ENCODE assay signal across 8 cellular contexts in the genomic region with DNA sequence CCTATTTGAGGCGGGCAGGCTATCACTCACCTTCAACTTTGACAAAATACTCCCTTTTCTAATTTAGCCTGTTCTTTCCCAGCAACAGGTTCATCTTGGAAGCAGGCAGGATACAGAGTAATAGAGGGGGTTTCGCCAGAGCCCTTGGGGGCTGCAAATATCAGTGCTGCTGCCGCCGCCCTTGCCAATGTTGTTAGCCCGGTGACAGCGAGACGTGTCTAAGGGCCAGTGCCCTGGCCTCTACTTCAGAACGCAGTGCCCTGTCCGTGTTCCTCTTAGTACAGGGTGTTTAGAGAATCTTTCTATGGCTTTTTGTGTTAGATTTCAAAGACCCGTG. TPM values are rescaled to one million over a fixed set of nuclear protein-coding genes. Genes with fewer than 3 reads are reported as not detected.
DNase-seq lines count a peak whose midpoint lies in the region; ATAC-seq lines count a peak whose summit lies in the region.

No MANE protein-coding gene starts in this region.

- H3K4me3 Mint-ChIP-seq in T-helper 17 cell (peak overlapping the region; percentile 99), naive B cell (peak overlapping the region; percentile 89 to 100 (median 97))

- peak overlapping the region; percentile 97 for H3K9ac ChIP-seq in endocrine pancreas (ENCODE audit: control insufficient read depth, insufficient read depth, low read length)

- peak overlapping the region; percentile 93 for H3K4me3 ChIP-seq in endocrine pancreas (ENCODE audit: control insufficient read depth, insufficient read depth, low read length)

- H3K27ac Mint-ChIP-seq in T-helper 17 cell: peak overlapping the region; percentile 97
- peak overlapping the region; percentile 94 to 99 (median 97) for H3K27ac Mint-ChIP-seq in naive B cell

- H3K9me3 ChIP-seq in T-helper 17 cell (ENCODE audit: control insufficient read depth, low read length, poor library complexity, severe bottlenecking): no peaks in the 10 kb centered on the region
- no peaks in the 10 kb centered on the region for H3K9me3 ChIP-seq in endocrine pancreas (ENCODE audit: control insufficient read depth, low read length)

- ATAC-seq in T-helper 17 cell (no peak), naive B cell (ENCODE audit: low read depth in 2 of 2) (no peak), GM21390 (IDR thresholded peaks at IDR 0.05; ENCODE audit: unreplicated experiment) (no peak), HG03342 (IDR thresholded peaks at IDR 0.05; ENCODE audit: unreplicated experiment) (no peak)

- H3K27me3 ChIP-seq in endocrine pancreas (ENCODE audit: control insufficient read depth, insufficient read depth, low read length): no peaks in the 10 kb centered on the region

- H3K36me3 Mint-ChIP-seq in T-helper 17 cell (ENCODE audit: low read depth) (peaks cover 3% of the 10 kb centered on the region), naive B cell (peaks cover 0 to 3% of the 10 kb centered on the region in 2 donors)

- H3K27me3 Mint-ChIP-seq in T-helper 17 cell (no peaks in the 10 kb centered on the region), naive B cell (no peaks in the 10 kb centered on the region)

- peaks cover 37% of the 10 kb centered on the region for H3K4me1 Mint-ChIP-seq in T-helper 17 cell
- H3K4me1 Mint-ChIP-seq in naive B cell: peaks cover 32 to 58% (median 53%) of the 10 kb centered on the region in 3 donors

- no peaks in the 10 kb centered on the region for H3K9me3 Mint-ChIP-seq in naive B cell

- H3K4me1 ChIP-seq in endocrine pancreas (ENCODE audit: control insufficient read depth, insufficient read depth, low read length): peaks cover 17% of the 10 kb centered on the region

- DNase-seq in DMS53 (lab: John Stamatoyannopoulos, UW) (peak; percentile 51), DMS53 treated with DMSO at 0.1 percent for 48 hours (lab: John Stamatoyannopoulos, UW; ENCODE audit: unreplicated experiment) (no peak), T-helper 17 cell (no peak), naive B cell (no peak), NCI-H2196 treated with DMSO at 0.1 percent for 48 hours (lab: John Stamatoyannopoulos, UW; ENCODE audit: unreplicated experiment) (no peak)

- no peaks in the 10 kb centered on the region for H3K36me3 ChIP-seq in endocrine pancreas (ENCODE audit: control insufficient read depth, insufficient read depth, low read length)

RNA-seq across cellular contexts. Expression of gene FAM120AOS, which starts 0.7 kb away (rescaled TPM):
- 10 to 100 TPM; 34.8 to 38.8 TPM for total RNA-seq in T-helper 17 cell
- 10 to 100 TPM; 54.8 to 85.9 (median 68.0) TPM for polyA plus RNA-seq in naive B cell (ENCODE audit: low read depth in 6 of 6)

RNA-seq across cellular contexts. Expression of gene FAM120A, which starts 1.2 kb away (rescaled TPM):
- 10 to 100 TPM; 76.9 to 83.6 TPM for total RNA-seq in T-helper 17 cell
- 10 to 100 TPM in 3 of 6 donors, 1 to 10 TPM in 3; 6.8 to 16.7 (median 11.0) TPM for polyA plus RNA-seq in naive B cell (ENCODE audit: low read depth in 6 of 6)
